Comparison of ENCODE assay signal across 22 cellular contexts in genomic region chr2:7070483-7070882, GRCh38.
DNase-seq lines count a peak whose midpoint lies in the region; ATAC-seq, FAIRE-seq and TF ChIP-seq lines count a peak whose summit lies in the region.
"Had no signal": no experiment of that assay in that cellular context is flagged by ENCODE, and none has a peak within 500 bp of the region (broad histone marks: within the 10 kb centered on the region; RNA-seq: fewer than 3 reads in every experiment).

No MANE protein-coding gene starts in this region.

- H3K36me3 Mint-ChIP-seq in glutamatergic neuron (ENCODE audit: unreplicated experiment): peaks cover 10% of the 10 kb centered on the region

- ATAC-seq in SK-N-SH treated with all-trans-retinoic acid at 6 μM for 48 hours: peak; percentile 68; the same call in 2 of the 3 replicates
- ATAC-seq in HG02852 (IDR thresholded peaks at IDR 0.05; ENCODE audit: unreplicated experiment): no peak
- ATAC-seq: CD8-positive, alpha-beta T cell; GM12878; GM23338; HCT116 had no signal

- H3K4me1 Mint-ChIP-seq in glutamatergic neuron (ENCODE audit: low read depth, unreplicated experiment): no peaks in the 10 kb centered on the region
- H3K4me1 Mint-ChIP-seq: GM23338, H9 had no signal

- H3K27ac Mint-ChIP-seq in glutamatergic neuron (ENCODE audit: unreplicated experiment): no peak overlapping the region
- H3K27ac Mint-ChIP-seq: CD4-positive, CD25-positive, alpha-beta regulatory T cell; CD8-positive, alpha-beta T cell; GM23338; H9 had no signal

- H3K4me3 ChIP-seq in BE2C (ENCODE audit: low read depth, low read length): no peak overlapping the region
- no peak overlapping the region for H3K4me3 ChIP-seq in small intestine (ENCODE audit: low read depth in 1 of 2, low read length in 2 of 2)
- H3K4me3 ChIP-seq in ascending aorta: no peak overlapping the region
- H3K4me3 ChIP-seq: GM12878, GM23338 had no signal

- H3K36me3 ChIP-seq in BE2C (peaks cover 3% of the 10 kb centered on the region; the same call in 1 of the 2 replicates), small intestine (ENCODE audit: control insufficient read depth in 2 of 2, insufficient read depth in 2 of 2, low read length in 2 of 2) (no peaks in the 10 kb centered on the region), ascending aorta (no peaks in the 10 kb centered on the region)

- DNase-seq in BE2C: peak; percentile 76
- DNase-seq in NCI-H82 treated with DMSO at 0.1 percent for 48 hours (lab: John Stamatoyannopoulos, UW; ENCODE audit: unreplicated experiment): peak; percentile 79
- DNase-seq in glutamatergic neuron: no peak
- DNase-seq in small intestine: no peak
- DNase-seq in AML-193 (lab: John Stamatoyannopoulos, UW): no peak
- DNase-seq in ascending aorta (ENCODE audit: low spot score in 2 of 2): no peak
- DNase-seq: C1 segment of cervical spinal cord; Caco-2; CD4-positive, CD25-positive, alpha-beta regulatory T cell; CD8-positive, alpha-beta T cell; DMS153; DND-41; GDM1; H9 had no signal

- intact Hi-C loops in ascending aorta (cut with DNase I): no loop called here

- H3K4me3 Mint-ChIP-seq in glutamatergic neuron (ENCODE audit: unreplicated experiment): peak overlapping the region; percentile 10
- H3K4me3 Mint-ChIP-seq: CD4-positive, CD25-positive, alpha-beta regulatory T cell; CD8-positive, alpha-beta T cell; GM23338; H9 had no signal

- H3K27me3 Mint-ChIP-seq in glutamatergic neuron (ENCODE audit: unreplicated experiment): no peaks in the 10 kb centered on the region
- H3K27me3 Mint-ChIP-seq: CD4-positive, CD25-positive, alpha-beta regulatory T cell had no signal

- H3K27ac ChIP-seq in small intestine (ENCODE audit: low read depth in 1 of 2, low read length in 1 of 2) (no peak overlapping the region), ascending aorta (no peak overlapping the region)
- H3K27ac ChIP-seq: 22Rv1 had no signal

- H3K27me3 ChIP-seq in BE2C: no peaks in the 10 kb centered on the region
- H3K27me3 ChIP-seq in small intestine (ENCODE audit: control insufficient read depth in 2 of 2, insufficient read depth in 2 of 2, low read length in 2 of 2): no peaks in the 10 kb centered on the region
- no peaks in the 10 kb centered on the region for H3K27me3 ChIP-seq in ascending aorta

- no peaks in the 10 kb centered on the region for H3K9me3 Mint-ChIP-seq in glutamatergic neuron (ENCODE audit: unreplicated experiment)
- H3K9me3 Mint-ChIP-seq: CD8-positive, alpha-beta T cell; GM23338 had no signal

- 85 to 99% (median 96%) methylated on average over 5 of the region's 5 CpGs for WGBS in small intestine, 3 donors

- H3K4me1 ChIP-seq in BE2C (peaks cover 29% of the 10 kb centered on the region), small intestine (ENCODE audit: control insufficient read depth in 2 of 2, insufficient read depth in 1 of 2, low read depth in 1 of 2, low read length in 1 of 2) (no peaks in the 10 kb centered on the region), ascending aorta (peaks cover 3% of the 10 kb centered on the region in 2 donors)
- H3K4me1 ChIP-seq: Caco-2 had no signal

- no peaks in the 10 kb centered on the region for H3K9me3 ChIP-seq in BE2C
- H3K9me3 ChIP-seq in small intestine (ENCODE audit: control insufficient read depth, low read depth): no peaks in the 10 kb centered on the region
- no peaks in the 10 kb centered on the region for H3K9me3 ChIP-seq in ascending aorta
- H3K9me3 ChIP-seq: Caco-2 had no signal

- FAIRE-seq in small intestine (lab: Jason Lieb, UNC): no peak
- FAIRE-seq: A204.1, GM12878, GM18507 had no signal

- no peak for TF ChIP-seq CTCF in BE2C (IDR thresholded peaks at IDR 0.05; ENCODE audit: low read depth, low read length)
- no peak for TF ChIP-seq CTCF in glutamatergic neuron (IDR thresholded peaks at IDR 0.05; ENCODE audit: partially characterized antibody, unreplicated experiment)
- no peak for TF ChIP-seq CTCF in ascending aorta (IDR thresholded peaks at IDR 0.05)

TF ChIP-seq in SK-N-SH treated with all-trans-retinoic acid at 6 μM for 48 hours, 23 proteins besides CTCF, POLR2A, EP300 and RAD21:
- TF ChIP-seq CSDC2 (CRISPR knock-in tag; IDR thresholded peaks at IDR 0.05) (no peak), GLIS3 (CRISPR knock-in tag; IDR thresholded peaks at IDR 0.05) (peak; percentile 67; the same call in 1 of the 2 replicates), PPARA (CRISPR knock-in tag; IDR thresholded peaks at IDR 0.05; ENCODE audit: borderline replicate concordance) (peak; percentile 1; the same call in 1 of the 2 replicates), ISL1 (CRISPR knock-in tag; IDR thresholded peaks at IDR 0.05) (no peak), ZNF8 (CRISPR knock-in tag; IDR thresholded peaks at IDR 0.05) (0 out of 2 replicates have a peak, but pooled peaks have one; percentile 12), TCF4 (CRISPR knock-in tag; IDR thresholded peaks at IDR 0.05; ENCODE audit: borderline replicate concordance) (peak; percentile 94; the same call in 1 of the 2 replicates)
- TF ChIP-seq, protein P1, sequence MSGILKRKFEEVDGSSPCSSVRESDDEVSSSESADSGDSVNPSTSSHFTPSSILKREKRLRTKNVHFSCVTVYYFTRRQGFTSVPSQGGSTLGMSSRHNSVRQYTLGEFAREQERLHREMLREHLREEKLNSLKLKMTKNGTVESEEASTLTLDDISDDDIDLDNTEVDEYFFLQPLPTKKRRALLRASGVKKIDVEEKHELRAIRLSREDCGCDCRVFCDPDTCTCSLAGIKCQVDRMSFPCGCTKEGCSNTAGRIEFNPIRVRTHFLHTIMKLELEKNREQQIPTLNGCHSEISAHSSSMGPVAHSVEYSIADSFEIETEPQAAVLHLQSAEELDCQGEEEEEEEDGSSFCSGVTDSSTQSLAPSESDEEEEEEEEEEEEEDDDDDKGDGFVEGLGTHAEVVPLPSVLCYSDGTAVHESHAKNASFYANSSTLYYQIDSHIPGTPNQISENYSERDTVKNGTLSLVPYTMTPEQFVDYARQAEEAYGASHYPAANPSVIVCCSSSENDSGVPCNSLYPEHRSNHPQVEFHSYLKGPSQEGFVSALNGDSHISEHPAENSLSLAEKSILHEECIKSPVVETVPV (CRISPR knock-in tag; IDR thresholded peaks at IDR 0.05): peak; percentile 31; the same call in 1 of the 2 replicates
- TF ChIP-seq, protein P2, sequence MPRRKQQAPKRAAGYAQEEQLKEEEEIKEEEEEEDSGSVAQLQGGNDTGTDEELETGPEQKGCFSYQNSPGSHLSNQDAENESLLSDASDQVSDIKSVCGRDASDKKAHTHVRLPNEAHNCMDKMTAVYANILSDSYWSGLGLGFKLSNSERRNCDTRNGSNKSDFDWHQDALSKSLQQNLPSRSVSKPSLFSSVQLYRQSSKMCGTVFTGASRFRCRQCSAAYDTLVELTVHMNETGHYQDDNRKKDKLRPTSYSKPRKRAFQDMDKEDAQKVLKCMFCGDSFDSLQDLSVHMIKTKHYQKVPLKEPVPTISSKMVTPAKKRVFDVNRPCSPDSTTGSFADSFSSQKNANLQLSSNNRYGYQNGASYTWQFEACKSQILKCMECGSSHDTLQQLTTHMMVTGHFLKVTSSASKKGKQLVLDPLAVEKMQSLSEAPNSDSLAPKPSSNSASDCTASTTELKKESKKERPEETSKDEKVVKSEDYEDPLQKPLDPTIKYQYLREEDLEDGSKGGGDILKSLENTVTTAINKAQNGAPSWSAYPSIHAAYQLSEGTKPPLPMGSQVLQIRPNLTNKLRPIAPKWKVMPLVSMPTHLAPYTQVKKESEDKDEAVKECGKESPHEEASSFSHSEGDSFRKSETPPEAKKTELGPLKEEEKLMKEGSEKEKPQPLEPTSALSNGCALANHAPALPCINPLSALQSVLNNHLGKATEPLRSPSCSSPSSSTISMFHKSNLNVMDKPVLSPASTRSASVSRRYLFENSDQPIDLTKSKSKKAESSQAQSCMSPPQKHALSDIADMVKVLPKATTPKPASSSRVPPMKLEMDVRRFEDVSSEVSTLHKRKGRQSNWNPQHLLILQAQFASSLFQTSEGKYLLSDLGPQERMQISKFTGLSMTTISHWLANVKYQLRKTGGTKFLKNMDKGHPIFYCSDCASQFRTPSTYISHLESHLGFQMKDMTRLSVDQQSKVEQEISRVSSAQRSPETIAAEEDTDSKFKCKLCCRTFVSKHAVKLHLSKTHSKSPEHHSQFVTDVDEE (CRISPR knock-in tag; IDR thresholded peaks at IDR 0.05): peak; percentile 93

Comparison
In these comparisons a context has a peak if more than half of its experiments do, and no peak if none do; other contexts are left out.
1. DNase-seq: peak in BE2C (single experiment) and NCI-H82 treated with DMSO at 0.1 percent for 48 hours (single experiment); none in glutamatergic neuron (single experiment), small intestine (single experiment), AML-193 (0 of 2) and ascending aorta (0 of 2).